9 cellular contexts compared by ENCODE assay signal in genomic region chr17:45719335-45720071, GRCh38.
DNase-seq lines count a peak whose midpoint lies in the region; ATAC-seq and TF ChIP-seq lines count a peak whose summit lies in the region.
"Had no signal": no experiment of that assay in that cellular context is flagged by ENCODE, and none has a peak within 500 bp of the region (broad histone marks: within the 10 kb centered on the region; RNA-seq: fewer than 3 reads in every experiment).

No MANE protein-coding gene starts in this region.

- no peaks in the 10 kb centered on the region for H3K79me1 ChIP-seq in mesenchymal stem cell (replicated peaks; ENCODE audit: low read length, poor library complexity, severe bottlenecking)

- H3K4me2 ChIP-seq in Karpas-422 (ENCODE audit: low read depth, low read length, poor library complexity, severe bottlenecking) = no peak overlapping the region
- no peak overlapping the region for H3K4me2 ChIP-seq in mesenchymal stem cell (ENCODE audit: low read length, poor library complexity, severe bottlenecking)
- H3K4me2 ChIP-seq: KMS-11 had no signal

- H2BK12ac ChIP-seq in mesenchymal stem cell (ENCODE audit: low read length in 2 of 2) = no peak overlapping the region

- no peak overlapping the region for H2BK15ac ChIP-seq in mesenchymal stem cell (ENCODE audit: low read depth, poor library complexity, severe bottlenecking)

- H3K4ac ChIP-seq in mesenchymal stem cell (ENCODE audit: low read depth in 1 of 2, low read length in 2 of 2) = no peak overlapping the region

- no peaks in the 10 kb centered on the region for H3K9me3 ChIP-seq in Karpas-422 (ENCODE audit: low read length)
- peaks cover 8% of the 10 kb centered on the region for H3K9me3 ChIP-seq in mesenchymal stem cell (ENCODE audit: control insufficient read depth, low read length)
- H3K9me3 ChIP-seq in tibial artery = peaks cover 0 to 8% (median 0%) of the 10 kb centered on the region in 3 donors

- H2AFZ ChIP-seq in Karpas-422 (ENCODE audit: low read length) (no peak overlapping the region), mesenchymal stem cell (ENCODE audit: low read depth, low read length) (no peak overlapping the region)

- H3K4me1 ChIP-seq in Karpas-422 (ENCODE audit: low read length) = no peaks in the 10 kb centered on the region
- no peaks in the 10 kb centered on the region for H3K4me1 ChIP-seq in mesenchymal stem cell (ENCODE audit: control insufficient read depth, insufficient read depth, low read depth, low read length)
- no peaks in the 10 kb centered on the region for H3K4me1 ChIP-seq in tibial artery

- TF ChIP-seq CTCF in tibial artery (IDR thresholded peaks at IDR 0.05) = peak in 1 of 2 experiments; percentile 9

- H3K27me3 ChIP-seq in Karpas-422 (ENCODE audit: low read length) (no peaks in the 10 kb centered on the region), mesenchymal stem cell (ENCODE audit: control insufficient read depth in 1 of 2, insufficient read depth in 1 of 2, low read length in 2 of 2) (peaks cover 34 to 60% of the 10 kb centered on the region in 2 experiments), tibial artery (peaks cover 0 to 54% of the 10 kb centered on the region in 2 donors)

- WGBS in mesenchymal stem cell = 85% methylated on average over 2 of the region's 3 CpGs

- no peaks in the 10 kb centered on the region for H3K9me2 ChIP-seq in Karpas-422 (replicated peaks; ENCODE audit: insufficient read depth, low read length)

- H4K20me1 ChIP-seq in Karpas-422 (ENCODE audit: insufficient read depth, low read depth, low read length) = no peaks in the 10 kb centered on the region

- H3K4me3 ChIP-seq in Karpas-422 (ENCODE audit: low read length) (no peak overlapping the region), mesenchymal stem cell (ENCODE audit: insufficient read depth in 1 of 2, low read depth in 1 of 2, low read length in 2 of 2) (no peak overlapping the region), tibial artery (no peak overlapping the region)

- H3K79me2 ChIP-seq in Karpas-422 (ENCODE audit: low read length) = no peaks in the 10 kb centered on the region

- H2AK5ac ChIP-seq in mesenchymal stem cell (ENCODE audit: low read length, severe bottlenecking) = no peak overlapping the region

- H4K8ac ChIP-seq in mesenchymal stem cell (ENCODE audit: low read length) = no peak overlapping the region

- H3K23ac ChIP-seq in mesenchymal stem cell (ENCODE audit: low read length in 2 of 2) = no peak overlapping the region

- peak; percentile 49 for DNase-seq in DMS 273 treated with DMSO at 0.1 percent for 48 hours (lab: John Stamatoyannopoulos, UW)
- peak; percentile 47 for DNase-seq in Karpas-422
- peak in 34 of 58 donors; percentile 3 to 84 (median 43) for DNase-seq in anterior cingulate cortex (lab: John Stamatoyannopoulos, UW)
- peak; percentile 68 for DNase-seq in mesenchymal stem cell
- DNase-seq in putamen (ENCODE audit: low spot score) = no peak
- DNase-seq in tibial artery = no peak
- no peak for DNase-seq in stimulated activated CD4-positive, alpha-beta T cell treated with anti-CD3 and anti-CD28 coated beads, Interleukin-4, amount 100 ng/mL, for 24 hours

- H3K27ac ChIP-seq in Karpas-422 (ENCODE audit: low read length) = no peak overlapping the region
- no peak overlapping the region for H3K27ac ChIP-seq in mesenchymal stem cell (ENCODE audit: low read length, poor library complexity, severe bottlenecking)
- H3K27ac ChIP-seq in tibial artery = no peak overlapping the region
- H3K27ac ChIP-seq: KMS-11 had no signal

- intact Hi-C loops in tibial artery (cut with DNase I; ENCODE audit: low total_unique reads) = no loop called here

- H3K18ac ChIP-seq in mesenchymal stem cell (ENCODE audit: low read depth in 1 of 2, low read length in 2 of 2) = no peak overlapping the region

- no peak overlapping the region for H2BK120ac ChIP-seq in mesenchymal stem cell (ENCODE audit: low read depth, low read length)

- no peak for ATAC-seq in GM21717 (IDR thresholded peaks at IDR 0.05; ENCODE audit: unreplicated experiment)

- H3K9ac ChIP-seq in Karpas-422 (ENCODE audit: low read length) (no peak overlapping the region), mesenchymal stem cell (ENCODE audit: low read length) (no peak overlapping the region)
- H3K9ac ChIP-seq: KMS-11 had no signal

- no peak overlapping the region for H2BK5ac ChIP-seq in mesenchymal stem cell (ENCODE audit: low read depth, low read length, poor library complexity, severe bottlenecking)

- H3K36me3 ChIP-seq in Karpas-422 (ENCODE audit: insufficient read depth, low read length) (no peaks in the 10 kb centered on the region), mesenchymal stem cell (ENCODE audit: control insufficient read depth in 1 of 2, insufficient read depth in 2 of 2, low read depth in 1 of 2, low read length in 2 of 2) (no peaks in the 10 kb centered on the region), tibial artery (no peaks in the 10 kb centered on the region)

- H3K14ac ChIP-seq in mesenchymal stem cell (ENCODE audit: low read length in 2 of 2) = no peak overlapping the region

- no peak overlapping the region for H4K91ac ChIP-seq in mesenchymal stem cell (ENCODE audit: low read length)

Comparison
In these comparisons a context has a peak if more than half of its experiments do, and no peak if none do; other contexts are left out.
1. DNase-seq: peak in DMS 273 treated with DMSO at 0.1 percent for 48 hours (single experiment), Karpas-422 (single experiment), anterior cingulate cortex (34 of 58) and mesenchymal stem cell (single experiment); none in putamen (single experiment), tibial artery (0 of 2) and stimulated activated CD4-positive, alpha-beta T cell treated with anti-CD3 and anti-CD28 coated beads, Interleukin-4, amount 100 ng/mL, for 24 hours (single experiment).